9 cellular contexts compared by ENCODE assay signal in the genomic region with DNA sequence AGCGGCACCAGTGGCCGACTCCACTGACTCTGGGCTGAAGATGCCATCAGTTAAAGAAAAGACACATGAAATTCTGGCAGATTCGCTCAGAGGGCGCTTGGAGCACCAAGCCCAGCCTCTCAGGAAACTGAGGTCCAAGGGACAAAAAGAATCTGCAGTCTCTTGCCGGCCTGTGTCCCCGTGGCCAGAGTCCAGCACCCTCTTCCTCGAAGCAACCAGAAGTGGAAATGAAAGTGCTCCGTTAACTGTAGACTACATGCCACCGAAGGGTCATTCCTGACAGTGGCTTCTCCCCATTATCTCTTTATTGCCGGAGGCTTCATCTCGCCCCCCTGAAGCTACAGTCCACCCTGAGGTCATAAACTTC. TPM values are rescaled to one million over a fixed set of nuclear protein-coding genes. Genes with fewer than 3 reads are reported as not detected.
DNase-seq lines count a peak whose midpoint lies in the region; ATAC-seq and TF ChIP-seq lines count a peak whose summit lies in the region.
"Had no signal": no experiment of that assay in that cellular context is flagged by ENCODE, and none has a peak within 500 bp of the region (broad histone marks: within the 10 kb centered on the region; RNA-seq: fewer than 3 reads in every experiment).

No MANE protein-coding gene starts in this region.

- peak overlapping the region in 4 of 5 experiments; percentile 56 to 86 (median 78) for H3K27ac Mint-ChIP-seq in brain

- peaks cover 0 to 12% (median 0%) of the 10 kb centered on the region in 5 experiments for H3K9me3 Mint-ChIP-seq in brain

- in situ Hi-C loops in GM23248 (cut with MboI), result no loop called here

- TF ChIP-seq POLR2A in right lobe of liver (IDR thresholded peaks at IDR 0.05), result no peak

- H3K4me3 ChIP-seq in GM23248, result no peak overlapping the region
- H3K4me3 ChIP-seq in right lobe of liver, result peak overlapping the region; percentile 53 to 59 (median 56)
- peak overlapping the region; percentile 74 to 77 (median 76) for H3K4me3 ChIP-seq in skeletal muscle tissue (ENCODE audit: low read length in 3 of 3)

- no peak overlapping the region for H2AFZ ChIP-seq in GM23248

- no peaks in the 10 kb centered on the region for H3K36me3 Mint-ChIP-seq in brain

- WGBS in GM23248 (ENCODE audit: low coverage in 1 of 2, low lambda C conversion rate in 2 of 2, missing lambda C conversion rate in 2 of 2), 2 experiments, result 36 to 39% methylated on average over 11 of the region's 11 CpGs
- WGBS in right lobe of liver (ENCODE audit: insufficient coverage, low coverage, low lambda C conversion rate, missing lambda C conversion rate), result 16% methylated on average over 8 of the region's 11 CpGs

- peak overlapping the region; percentile 67 to 84 (median 79) for H3K4me3 Mint-ChIP-seq in brain

- TF ChIP-seq CTCF in brain (conservative IDR thresholded peaks at IDR 0.05) (no peak), right lobe of liver (IDR thresholded peaks at IDR 0.05) (no peak), GM10248 (IDR thresholded peaks at IDR 0.05; ENCODE audit: control extremely low read depth, extremely low read depth, low read depth, missing control alignments) (no peak)

- no peaks in the 10 kb centered on the region for H3F3A ChIP-seq in GM23248 (ENCODE audit: insufficient read depth)

- no peaks in the 10 kb centered on the region for H3K79me2 ChIP-seq in GM23248 (ENCODE audit: insufficient read depth)

- H3K27me3 ChIP-seq in GM23248 (replicated peaks; ENCODE audit: insufficient read depth) (peaks cover 81% of the 10 kb centered on the region), right lobe of liver (no peaks in the 10 kb centered on the region), skeletal muscle tissue (ENCODE audit: control insufficient read depth in 3 of 3, insufficient read depth in 3 of 3, low read length in 3 of 3) (no peaks in the 10 kb centered on the region)

- DNase-seq in GM23248 (no peak), right lobe of liver (no peak), A172 (ENCODE audit: low spot score) (no peak), GM10248 (ENCODE audit: extremely low spot score) (no peak)
- DNase-seq: activated effector memory CD4-positive, alpha-beta T cell treated with Interleukin-2 at 50 U/mL for 16 hours had no signal

- POLR2A ChIA-PET in GM10248 (lab: Yijun Ruan, JAX), result no interaction called here

- ATAC-seq in right lobe of liver (peak; percentile 8 to 38 (median 27)), GM19467 (IDR thresholded peaks at IDR 0.05; ENCODE audit: unreplicated experiment) (no peak), HG02870 (IDR thresholded peaks at IDR 0.05; ENCODE audit: unreplicated experiment) (no peak)

- H3K4me1 Mint-ChIP-seq in brain, result peaks cover 53% of the 10 kb centered on the region

- intact Hi-C loops in right lobe of liver (cut with DNase I), result no loop called here

- H3K4me2 ChIP-seq in GM23248 (ENCODE audit: unreplicated experiment), result peak overlapping the region; percentile 68

- H3K27ac ChIP-seq in GM23248 (no peak overlapping the region), right lobe of liver (peak overlapping the region; percentile 78 to 90 (median 85)), skeletal muscle tissue (ENCODE audit: low read depth, low read length) (peak overlapping the region; percentile 74)

- H4K20me1 ChIP-seq in GM23248 (ENCODE audit: insufficient read depth), result no peaks in the 10 kb centered on the region

- CTCF ChIA-PET in GM10248 (lab: Yijun Ruan, JAX), result no interaction called here

- H3K4me1 ChIP-seq in GM23248 (ENCODE audit: insufficient read depth) (peaks cover 4% of the 10 kb centered on the region; the same call in 1 of the 2 replicates), right lobe of liver (peaks cover 0 to 17% (median 0%) of the 10 kb centered on the region in 4 donors), skeletal muscle tissue (ENCODE audit: control insufficient read depth in 3 of 3, insufficient read depth in 3 of 3, low read length in 3 of 3) (peaks cover 27 to 63% (median 43%) of the 10 kb centered on the region in 3 donors)

- peaks cover 32% of the 10 kb centered on the region for H3K27me3 Mint-ChIP-seq in brain

- H3K9me2 ChIP-seq in GM23248 (ENCODE audit: insufficient read depth), result no peaks in the 10 kb centered on the region

- no peak overlapping the region for H3K9ac ChIP-seq in GM23248
- H3K9ac ChIP-seq in skeletal muscle tissue (ENCODE audit: low read depth in 1 of 3, low read length in 3 of 3), result peak overlapping the region; percentile 20 to 74 (median 60)

- H3K9me3 ChIP-seq in GM23248 (ENCODE audit: low read depth) (no peaks in the 10 kb centered on the region), right lobe of liver (no peaks in the 10 kb centered on the region), skeletal muscle tissue (ENCODE audit: control insufficient read depth in 3 of 3, low read length in 3 of 3) (peaks cover 0 to 2% (median 0%) of the 10 kb centered on the region in 3 donors)

- H3K36me3 ChIP-seq in GM23248 (ENCODE audit: low read depth), result no peaks in the 10 kb centered on the region
- H3K36me3 ChIP-seq in right lobe of liver, result no peaks in the 10 kb centered on the region
- H3K36me3 ChIP-seq in skeletal muscle tissue (ENCODE audit: control insufficient read depth in 3 of 3, insufficient read depth in 3 of 3, low read length in 3 of 3), result no peaks in the 10 kb centered on the region

RNA-seq across cellular contexts. Expression of a gene that starts 1.0 kb away (rescaled TPM):
- 0.11 and 0.25 TPM in 2 replicates for total RNA-seq in GM23248 (2014; rRNA removed; shearing (Covaris generic))
- polyA plus RNA-seq in GM23248 (2016; fragmentation: Nextera tagmentation; extraction: Ambion mirVana) (0.06 and 0.34 TPM in 2 replicates), brain (ENCODE audit: insufficient read depth, low read depth, low replicate concordance) (6.0 TPM)
- total RNA-seq in right lobe of liver (10 to 100 TPM in 5 of 6 experiments, 1 to 10 TPM in 1; 9.2 to 25.8 (median 11.8) TPM), skeletal muscle tissue (19.3 TPM)
- 2.4 and 2.5 TPM in 2 replicates for total RNA-seq in A172 (2014; rRNA removed; shearing (Covaris generic))

Comparison
In these comparisons a context has a peak if more than half of its experiments do, and no peak if none do; other contexts are left out.
1. ATAC-seq: peak in right lobe of liver (4 of 4); none in GM19467 (single experiment) and HG02870 (single experiment).